ENCODE assay signal across 1 cellular context in the genomic region with DNA sequence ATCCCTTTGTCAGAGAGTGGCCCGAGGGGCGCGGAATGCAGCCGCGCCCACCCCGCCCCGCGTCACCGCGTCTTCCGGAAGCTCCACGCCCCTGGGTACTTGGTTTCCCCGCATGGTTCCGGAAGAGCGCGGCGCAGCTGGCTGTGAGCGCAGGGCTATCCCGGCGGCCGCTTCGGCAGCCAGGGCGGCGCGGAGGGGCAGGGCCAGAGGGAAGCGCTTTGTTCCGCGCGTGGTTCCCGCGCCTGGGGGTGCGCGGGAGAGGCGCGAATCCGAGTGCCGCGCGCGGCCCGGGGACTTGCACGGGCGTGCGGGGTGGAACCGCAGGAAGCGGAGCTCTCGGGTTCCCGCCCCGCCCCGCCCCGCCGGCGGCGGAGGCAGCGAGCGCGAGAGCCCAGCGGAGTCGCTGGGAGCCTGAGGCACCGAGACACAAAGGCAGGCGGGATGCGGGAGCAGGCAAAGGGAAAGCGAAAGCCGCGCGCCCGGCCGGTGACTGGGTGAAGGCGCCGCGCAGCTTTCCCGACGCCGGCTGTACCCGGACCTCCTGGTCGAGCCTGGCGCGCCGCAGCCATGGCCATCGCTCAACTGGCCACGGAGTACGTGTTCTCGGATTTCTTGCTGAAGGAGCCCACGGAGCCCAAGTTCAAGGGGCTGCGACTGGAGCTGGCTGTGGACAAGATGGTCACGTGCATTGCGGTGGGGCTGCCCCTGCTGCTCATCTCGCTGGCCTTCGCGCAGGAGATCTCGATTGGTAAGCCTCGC.
TF ChIP-seq lines count a peak whose summit lies in the region.

A gene with protein sequence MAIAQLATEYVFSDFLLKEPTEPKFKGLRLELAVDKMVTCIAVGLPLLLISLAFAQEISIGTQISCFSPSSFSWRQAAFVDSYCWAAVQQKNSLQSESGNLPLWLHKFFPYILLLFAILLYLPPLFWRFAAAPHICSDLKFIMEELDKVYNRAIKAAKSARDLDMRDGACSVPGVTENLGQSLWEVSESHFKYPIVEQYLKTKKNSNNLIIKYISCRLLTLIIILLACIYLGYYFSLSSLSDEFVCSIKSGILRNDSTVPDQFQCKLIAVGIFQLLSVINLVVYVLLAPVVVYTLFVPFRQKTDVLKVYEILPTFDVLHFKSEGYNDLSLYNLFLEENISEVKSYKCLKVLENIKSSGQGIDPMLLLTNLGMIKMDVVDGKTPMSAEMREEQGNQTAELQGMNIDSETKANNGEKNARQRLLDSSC (plus strand): TSS at position 96 of the 759 bp plus-strand sequence. CDS start 472 bp downstream, at position 568.

TF ChIP-seq in HepG2, 621 proteins besides CTCF, POLR2A, EP300 and RAD21 (continued from another document and continues in another):
- TF ChIP-seq SAP130 (CRISPR knock-in tag; IDR thresholded peaks at IDR 0.05; ENCODE audit: low read depth) (peak; percentile 85), ZNF256 (CRISPR knock-in tag; conservative IDR thresholded peaks at IDR 0.05) (peak; percentile 56; the same call in 1 of the 2 replicates), ELF1 (CRISPR knock-in tag; IDR thresholded peaks at IDR 0.05) (peak; percentile 90), ZSCAN22 (CRISPR knock-in tag; IDR thresholded peaks at IDR 0.05) (no peak), STAT5B (CRISPR knock-in tag; IDR thresholded peaks at IDR 0.05) (no peak), KDM5A (IDR thresholded peaks at IDR 0.05; ENCODE audit: borderline replicate concordance, low read length) (no peak; the same call in 1 of the 2 replicates), KLF9 (CRISPR knock-in tag; IDR thresholded peaks at IDR 0.05; ENCODE audit: low read depth) (no peak; the same call in 1 of the 2 replicates), ZNF282 (IDR thresholded peaks at IDR 0.05; ENCODE audit: partially characterized antibody) (no peak), ZFP36L2 (CRISPR knock-in tag; IDR thresholded peaks at IDR 0.05) (no peak), ZBTB40 (IDR thresholded peaks at IDR 0.05) (no peak), ZBTB40 (CRISPR knock-in tag; IDR thresholded peaks at IDR 0.05) (no peak), ZKSCAN1 (IDR thresholded peaks at IDR 0.05; ENCODE audit: low read length) (no peak), FOXM1 (CRISPR knock-in tag; IDR thresholded peaks at IDR 0.05) (no peak), SRSF9 (IDR thresholded peaks at IDR 0.05; ENCODE audit: borderline replicate concordance, insufficient read depth, low read depth, low read length, poor library complexity, severe bottlenecking) (no peak), DDIT3 (CRISPR knock-in tag; IDR thresholded peaks at IDR 0.05) (no peak), SUZ12 (IDR thresholded peaks at IDR 0.05; ENCODE audit: low read depth, low read length) (no peak), ZNF234 (CRISPR knock-in tag; conservative IDR thresholded peaks at IDR 0.05) (no peak), ZNF543 (CRISPR knock-in tag; IDR thresholded peaks at IDR 0.05) (no peak), ZSCAN30 (CRISPR knock-in tag; IDR thresholded peaks at IDR 0.05) (no peak), IRF1 (CRISPR knock-in tag; IDR thresholded peaks at IDR 0.05; ENCODE audit: low read depth) (0 out of 2 replicates have a peak, but pooled peaks have one; percentile 67), TFE3 (CRISPR knock-in tag; IDR thresholded peaks at IDR 0.05) (0 out of 2 replicates have a peak, but pooled peaks have one; percentile 74), E2F5 (CRISPR knock-in tag; conservative IDR thresholded peaks at IDR 0.05) (peak; percentile 16), POLR2AphosphoS2 (IDR thresholded peaks at IDR 0.05; ENCODE audit: low read depth, low read length) (no peak), POGZ (CRISPR knock-in tag; IDR thresholded peaks at IDR 0.05) (peak; percentile 57), ZSCAN21 (CRISPR knock-in tag; IDR thresholded peaks at IDR 0.05; ENCODE audit: borderline replicate concordance) (no peak; the same call in 1 of the 2 replicates), TBX2 (CRISPR knock-in tag; IDR thresholded peaks at IDR 0.05; ENCODE audit: borderline replicate concordance) (peak; percentile 57), ZNF33B (CRISPR knock-in tag; IDR thresholded peaks at IDR 0.05) (peak; percentile 32; the same call in 1 of the 2 replicates), KAT7 (CRISPR knock-in tag; IDR thresholded peaks at IDR 0.05; ENCODE audit: borderline replicate concordance) (no peak)
- TF ChIP-seq, protein P1, sequence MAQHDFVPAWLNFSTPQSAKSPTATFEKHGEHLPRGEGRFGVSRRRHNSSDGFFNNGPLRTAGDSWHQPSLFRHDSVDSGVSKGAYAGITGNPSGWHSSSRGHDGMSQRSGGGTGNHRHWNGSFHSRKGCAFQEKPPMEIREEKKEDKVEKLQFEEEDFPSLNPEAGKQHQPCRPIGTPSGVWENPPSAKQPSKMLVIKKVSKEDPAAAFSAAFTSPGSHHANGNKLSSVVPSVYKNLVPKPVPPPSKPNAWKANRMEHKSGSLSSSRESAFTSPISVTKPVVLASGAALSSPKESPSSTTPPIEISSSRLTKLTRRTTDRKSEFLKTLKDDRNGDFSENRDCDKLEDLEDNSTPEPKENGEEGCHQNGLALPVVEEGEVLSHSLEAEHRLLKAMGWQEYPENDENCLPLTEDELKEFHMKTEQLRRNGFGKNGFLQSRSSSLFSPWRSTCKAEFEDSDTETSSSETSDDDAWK (CRISPR knock-in tag; IDR thresholded peaks at IDR 0.05), result no peak
- TF ChIP-seq, protein P2, sequence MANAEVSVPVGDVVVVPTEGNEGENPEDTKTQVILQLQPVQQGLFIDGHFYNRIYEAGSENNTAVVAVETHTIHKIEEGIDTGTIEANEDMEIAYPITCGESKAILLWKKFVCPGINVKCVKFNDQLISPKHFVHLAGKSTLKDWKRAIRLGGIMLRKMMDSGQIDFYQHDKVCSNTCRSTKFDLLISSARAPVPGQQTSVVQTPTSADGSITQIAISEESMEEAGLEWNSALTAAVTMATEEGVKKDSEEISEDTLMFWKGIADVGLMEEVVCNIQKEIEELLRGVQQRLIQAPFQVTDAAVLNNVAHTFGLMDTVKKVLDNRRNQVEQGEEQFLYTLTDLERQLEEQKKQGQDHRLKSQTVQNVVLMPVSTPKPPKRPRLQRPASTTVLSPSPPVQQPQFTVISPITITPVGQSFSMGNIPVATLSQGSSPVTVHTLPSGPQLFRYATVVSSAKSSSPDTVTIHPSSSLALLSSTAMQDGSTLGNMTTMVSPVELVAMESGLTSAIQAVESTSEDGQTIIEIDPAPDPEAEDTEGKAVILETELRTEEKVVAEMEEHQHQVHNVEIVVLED (CRISPR knock-in tag; IDR thresholded peaks at IDR 0.05; ENCODE audit: borderline replicate concordance), result peak; percentile 68
- TF ChIP-seq, protein P3, sequence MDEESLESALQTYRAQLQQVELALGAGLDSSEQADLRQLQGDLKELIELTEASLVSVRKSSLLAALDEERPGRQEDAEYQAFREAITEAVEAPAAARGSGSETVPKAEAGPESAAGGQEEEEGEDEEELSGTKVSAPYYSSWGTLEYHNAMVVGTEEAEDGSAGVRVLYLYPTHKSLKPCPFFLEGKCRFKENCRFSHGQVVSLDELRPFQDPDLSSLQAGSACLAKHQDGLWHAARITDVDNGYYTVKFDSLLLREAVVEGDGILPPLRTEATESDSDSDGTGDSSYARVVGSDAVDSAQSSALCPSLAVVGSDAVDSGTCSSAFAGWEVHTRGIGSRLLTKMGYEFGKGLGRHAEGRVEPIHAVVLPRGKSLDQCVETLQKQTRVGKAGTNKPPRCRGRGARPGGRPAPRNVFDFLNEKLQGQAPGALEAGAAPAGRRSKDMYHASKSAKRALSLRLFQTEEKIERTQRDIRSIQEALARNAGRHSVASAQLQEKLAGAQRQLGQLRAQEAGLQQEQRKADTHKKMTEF (CRISPR knock-in tag; IDR thresholded peaks at IDR 0.05), result peak; percentile 85
